Comparison of ENCODE assay signal across 7 cellular contexts in the genomic region with DNA sequence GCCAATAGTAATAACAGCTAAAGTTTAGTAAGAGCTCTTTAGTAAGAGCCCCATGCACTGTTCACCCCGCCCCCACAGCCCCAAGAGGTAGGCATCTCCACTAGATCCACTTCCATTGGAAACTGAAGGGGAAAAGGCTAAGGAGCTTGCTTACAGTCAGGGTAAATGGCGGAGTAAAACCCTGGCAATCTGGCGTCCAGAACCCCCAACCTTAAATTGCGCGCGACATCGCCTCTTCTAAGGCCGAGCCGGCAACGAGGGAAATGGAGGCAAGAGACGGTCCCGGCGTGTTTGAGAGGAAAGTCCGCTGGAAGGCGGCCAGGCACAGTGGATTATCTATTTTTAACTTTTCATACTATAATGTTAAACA. TPM values are rescaled to one million over a fixed set of nuclear protein-coding genes. Genes with fewer than 3 reads are reported as not detected.
A peak's percentile ranks its signal among the peaks of the same experiment; 100 is the strongest.
DNase-seq lines count a peak whose midpoint lies in the region; ATAC-seq, FAIRE-seq and TF ChIP-seq lines count a peak whose summit lies in the region.

No MANE protein-coding gene starts in this region.

- peaks cover 9% of the 10 kb centered on the region for H3K36me3 Mint-ChIP-seq in T-cell
- peaks cover 13% of the 10 kb centered on the region for H3K36me3 Mint-ChIP-seq in neural crest cell (ENCODE audit: low read depth)

- H3K9me3 ChIP-seq in HUES64 (ENCODE audit: insufficient read depth, low read depth, low read length) (no peaks in the 10 kb centered on the region), esophagus squamous epithelium (no peaks in the 10 kb centered on the region)

- ATAC-seq in GM21717 (IDR thresholded peaks at IDR 0.05; ENCODE audit: unreplicated experiment) (peak; percentile 12), T-cell (replicated peaks in 1 of 4) (peak in 2 of 4 experiments; percentile 7 to 16)

- H3K27me3 Mint-ChIP-seq in T-cell (no peaks in the 10 kb centered on the region), neural crest cell (ENCODE audit: low read depth) (no peaks in the 10 kb centered on the region)

- intact Hi-C loops in esophagus squamous epithelium (cut with DNase I): no loop called here

- peak; percentile 5 for FAIRE-seq in GM12892 (lab: Jason Lieb, UNC)

- H3K36me3 ChIP-seq in HUES64 (ENCODE audit: insufficient read depth, low read length) (peaks cover 15% of the 10 kb centered on the region), esophagus squamous epithelium (peaks cover 0 to 12% (median 0%) of the 10 kb centered on the region in 3 donors)

- H3K4me3 ChIP-seq in HUES64 (ENCODE audit: low read length) (peak overlapping the region; percentile 86), esophagus squamous epithelium (peak overlapping the region; percentile 78 to 99 (median 88))

- H3K27me3 ChIP-seq in HUES64 (ENCODE audit: insufficient read depth, low read length) (no peaks in the 10 kb centered on the region), esophagus squamous epithelium (no peaks in the 10 kb centered on the region)

- CTCF ChIA-PET in T-cell (lab: Charles Lee): interaction anchor here (0.5 to 2.0 kb wide), 8 partner anchors 34 to 799 kb away, joined by 3 to 13 read pairs (median 4); a partner anchor contains a TSS

- peaks cover 34 to 46% (median 40%) of the 10 kb centered on the region in 3 donors for H3K4me1 Mint-ChIP-seq in T-cell
- H3K4me1 Mint-ChIP-seq in neural crest cell: peaks cover 46% of the 10 kb centered on the region

- POLR2A ChIA-PET in T-cell (lab: Charles Lee): interaction anchor here (0.8 to 1.1 kb wide), 5 partner anchors 21 to 94 kb away, joined by 3 to 9 read pairs (median 4); a partner anchor contains a TSS

- H3K27ac Mint-ChIP-seq in T-cell: peak overlapping the region; percentile 85 to 92
- H3K27ac Mint-ChIP-seq in neural crest cell (ENCODE audit: unreplicated experiment): peak overlapping the region; percentile 98

- H3K9ac ChIP-seq in HUES64 (ENCODE audit: low read depth, low read length): peak overlapping the region; percentile 98

- WGBS in HUES64: 0% methylated on average over 13 of the region's 15 CpGs
- WGBS in esophagus squamous epithelium, 2 donors: 0 to 1% methylated on average over 15 of the region's 15 CpGs

- H3K27ac ChIP-seq in HUES64 (ENCODE audit: low read depth, low read length) (peak overlapping the region; percentile 98), esophagus squamous epithelium (peak overlapping the region; percentile 93 to 97 (median 96))

- H3K4me3 Mint-ChIP-seq in T-cell (peak overlapping the region; percentile 88 to 95 (median 92)), neural crest cell (peak overlapping the region; percentile 100)

- H3K9me3 Mint-ChIP-seq in T-cell (no peaks in the 10 kb centered on the region), neural crest cell (no peaks in the 10 kb centered on the region)

- H3K4me1 ChIP-seq in HUES64 (ENCODE audit: insufficient read depth, low read length): peaks cover 15% of the 10 kb centered on the region; the same call in 1 of the 2 replicates
- peaks cover 5 to 59% (median 17%) of the 10 kb centered on the region in 3 donors for H3K4me1 ChIP-seq in esophagus squamous epithelium

- TF ChIP-seq CTCF in esophagus squamous epithelium (IDR thresholded peaks at IDR 0.05) (no peak), neural crest cell (conservative IDR thresholded peaks at IDR 0.05) (no peak)

- TF ChIP-seq POLR2A in GM12892 (IDR thresholded peaks at IDR 0.05; ENCODE audit: low read depth, low read length) (no peak), esophagus squamous epithelium (IDR thresholded peaks at IDR 0.05) (no peak)

- no peak for DNase-seq in GM12892 (ENCODE audit: insufficient read length)
- DNase-seq in T-cell: peak in 9 of 34 experiments; percentile 0 to 12 (median 3)
- DNase-seq in esophagus squamous epithelium (lab: John Stamatoyannopoulos, UW): no peak
- DNase-seq in neural crest cell (ENCODE audit: low read depth, low spot score): no peak
- DNase-seq in putamen (ENCODE audit: low spot score): no peak

RNA-seq across cellular contexts. Expression of a gene that starts 0.6 kb away (rescaled TPM):
- polyA plus RNA-seq in GM12892 (2012; ENCODE audit: missing spikeins): 23.7 TPM
- polyA plus RNA-seq in HUES64 (2013, experiment 1 of 2): 29.2 TPM
- polyA plus RNA-seq in HUES64 (2013, experiment 2 of 2): 29.9 TPM
- total RNA-seq in T-cell (10 to 100 TPM; 26.0 to 39.3 (median 26.8) TPM), esophagus squamous epithelium (10 to 100 TPM; 10.6 to 19.8 (median 15.6) TPM), neural crest cell (33.4 and 36.3 TPM in 2 replicates)
